Comparison of ENCODE assay signal across 1 cellular context in genomic region chr12:71139153-71139735, GRCh38.
TF ChIP-seq lines count a peak whose summit lies in the region.

No MANE protein-coding gene starts in this region.

TF ChIP-seq in HepG2, 621 proteins besides CTCF, POLR2A, EP300 and RAD21 (continued from another document):
- TF ChIP-seq ZNF24 (IDR thresholded peaks at IDR 0.05) (peak; percentile 90), ZNF776 (CRISPR knock-in tag; IDR thresholded peaks at IDR 0.05) (no peak), ZNF329 (CRISPR knock-in tag; IDR thresholded peaks at IDR 0.05; ENCODE audit: low read depth) (no peak), HOXD1 (CRISPR knock-in tag; IDR thresholded peaks at IDR 0.05) (no peak), ZFX (CRISPR knock-in tag; IDR thresholded peaks at IDR 0.05; ENCODE audit: low read depth) (no peak), ETS1 (CRISPR knock-in tag; IDR thresholded peaks at IDR 0.05) (no peak), HNRNPH1 (optimal IDR thresholded peaks at IDR 0.05; ENCODE audit: low read depth, low read length) (no peak), HCFC1 (IDR thresholded peaks at IDR 0.05; ENCODE audit: low read depth, low read length) (no peak), SNAI1 (CRISPR knock-in tag; IDR thresholded peaks at IDR 0.05; ENCODE audit: borderline replicate concordance) (no peak), ZNF263 (CRISPR knock-in tag; IDR thresholded peaks at IDR 0.05) (no peak), GATA4 (IDR thresholded peaks at IDR 0.05; ENCODE audit: borderline replicate concordance, low read depth) (no peak), ZNF121 (CRISPR knock-in tag; IDR thresholded peaks at IDR 0.05) (no peak), CEBPG (CRISPR knock-in tag; IDR thresholded peaks at IDR 0.05) (no peak), MAFG (CRISPR knock-in tag; IDR thresholded peaks at IDR 0.05) (no peak), U2AF1 (optimal IDR thresholded peaks at IDR 0.05; ENCODE audit: low read depth, low read length) (no peak), AKAP8 (CRISPR knock-in tag; IDR thresholded peaks at IDR 0.05) (no peak), SP5 (CRISPR knock-in tag; IDR thresholded peaks at IDR 0.05; ENCODE audit: borderline replicate concordance, low read depth) (peak; percentile 24; the same call in 1 of the 2 replicates), NFKBIZ (CRISPR knock-in tag; IDR thresholded peaks at IDR 0.05) (no peak), GTF3A (CRISPR knock-in tag; conservative IDR thresholded peaks at IDR 0.05) (no peak), EHMT2 (IDR thresholded peaks at IDR 0.05; ENCODE audit: borderline replicate concordance, low read depth, low read length) (peak; percentile 37; the same call in 1 of the 2 replicates), ZMYM4 (CRISPR knock-in tag; IDR thresholded peaks at IDR 0.05) (peak; percentile 40; the same call in 1 of the 2 replicates), HES4 (CRISPR knock-in tag; IDR thresholded peaks at IDR 0.05; ENCODE audit: borderline replicate concordance) (no peak), ZNF644 (CRISPR knock-in tag; IDR thresholded peaks at IDR 0.05; ENCODE audit: low read depth) (0 out of 2 replicates have a peak, but pooled peaks have one; percentile 11), PAXIP1 (CRISPR knock-in tag; conservative IDR thresholded peaks at IDR 0.05) (0 out of 2 replicates have a peak, but pooled peaks have one; percentile 29), ZNF709 (CRISPR knock-in tag; IDR thresholded peaks at IDR 0.05) (no peak), MAX (IDR thresholded peaks at IDR 0.05) (no peak), ZNF839 (CRISPR knock-in tag; IDR thresholded peaks at IDR 0.05; ENCODE audit: borderline replicate concordance) (no peak), KLF15 (CRISPR knock-in tag; IDR thresholded peaks at IDR 0.05; ENCODE audit: borderline replicate concordance) (no peak), ZNF451 (CRISPR knock-in tag; IDR thresholded peaks at IDR 0.05) (no peak), HNF1A (IDR thresholded peaks at IDR 0.05; ENCODE audit: low read depth) (peak; percentile 56), HNF1A (CRISPR knock-in tag; IDR thresholded peaks at IDR 0.05; ENCODE audit: borderline replicate concordance) (no peak), PTBP1 (IDR thresholded peaks at IDR 0.05; ENCODE audit: low read depth, low read length, poor library complexity, severe bottlenecking) (no peak), CREBL2 (CRISPR knock-in tag; IDR thresholded peaks at IDR 0.05; ENCODE audit: borderline replicate concordance) (no peak), SALL2 (CRISPR knock-in tag; IDR thresholded peaks at IDR 0.05) (no peak)
- TF ChIP-seq, protein P1, sequence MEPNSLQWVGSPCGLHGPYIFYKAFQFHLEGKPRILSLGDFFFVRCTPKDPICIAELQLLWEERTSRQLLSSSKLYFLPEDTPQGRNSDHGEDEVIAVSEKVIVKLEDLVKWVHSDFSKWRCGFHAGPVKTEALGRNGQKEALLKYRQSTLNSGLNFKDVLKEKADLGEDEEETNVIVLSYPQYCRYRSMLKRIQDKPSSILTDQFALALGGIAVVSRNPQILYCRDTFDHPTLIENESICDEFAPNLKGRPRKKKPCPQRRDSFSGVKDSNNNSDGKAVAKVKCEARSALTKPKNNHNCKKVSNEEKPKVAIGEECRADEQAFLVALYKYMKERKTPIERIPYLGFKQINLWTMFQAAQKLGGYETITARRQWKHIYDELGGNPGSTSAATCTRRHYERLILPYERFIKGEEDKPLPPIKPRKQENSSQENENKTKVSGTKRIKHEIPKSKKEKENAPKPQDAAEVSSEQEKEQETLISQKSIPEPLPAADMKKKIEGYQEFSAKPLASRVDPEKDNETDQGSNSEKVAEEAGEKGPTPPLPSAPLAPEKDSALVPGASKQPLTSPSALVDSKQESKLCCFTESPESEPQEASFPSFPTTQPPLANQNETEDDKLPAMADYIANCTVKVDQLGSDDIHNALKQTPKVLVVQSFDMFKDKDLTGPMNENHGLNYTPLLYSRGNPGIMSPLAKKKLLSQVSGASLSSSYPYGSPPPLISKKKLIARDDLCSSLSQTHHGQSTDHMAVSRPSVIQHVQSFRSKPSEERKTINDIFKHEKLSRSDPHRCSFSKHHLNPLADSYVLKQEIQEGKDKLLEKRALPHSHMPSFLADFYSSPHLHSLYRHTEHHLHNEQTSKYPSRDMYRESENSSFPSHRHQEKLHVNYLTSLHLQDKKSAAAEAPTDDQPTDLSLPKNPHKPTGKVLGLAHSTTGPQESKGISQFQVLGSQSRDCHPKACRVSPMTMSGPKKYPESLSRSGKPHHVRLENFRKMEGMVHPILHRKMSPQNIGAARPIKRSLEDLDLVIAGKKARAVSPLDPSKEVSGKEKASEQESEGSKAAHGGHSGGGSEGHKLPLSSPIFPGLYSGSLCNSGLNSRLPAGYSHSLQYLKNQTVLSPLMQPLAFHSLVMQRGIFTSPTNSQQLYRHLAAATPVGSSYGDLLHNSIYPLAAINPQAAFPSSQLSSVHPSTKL (CRISPR knock-in tag; IDR thresholded peaks at IDR 0.05) = peak; percentile 21; the same call in 1 of the 2 replicates
- TF ChIP-seq, protein P2, sequence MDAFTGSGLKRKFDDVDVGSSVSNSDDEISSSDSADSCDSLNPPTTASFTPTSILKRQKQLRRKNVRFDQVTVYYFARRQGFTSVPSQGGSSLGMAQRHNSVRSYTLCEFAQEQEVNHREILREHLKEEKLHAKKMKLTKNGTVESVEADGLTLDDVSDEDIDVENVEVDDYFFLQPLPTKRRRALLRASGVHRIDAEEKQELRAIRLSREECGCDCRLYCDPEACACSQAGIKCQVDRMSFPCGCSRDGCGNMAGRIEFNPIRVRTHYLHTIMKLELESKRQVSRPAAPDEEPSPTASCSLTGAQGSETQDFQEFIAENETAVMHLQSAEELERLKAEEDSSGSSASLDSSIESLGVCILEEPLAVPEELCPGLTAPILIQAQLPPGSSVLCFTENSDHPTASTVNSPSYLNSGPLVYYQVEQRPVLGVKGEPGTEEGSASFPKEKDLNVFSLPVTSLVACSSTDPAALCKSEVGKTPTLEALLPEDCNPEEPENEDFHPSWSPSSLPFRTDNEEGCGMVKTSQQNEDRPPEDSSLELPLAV (CRISPR knock-in tag; conservative IDR thresholded peaks at IDR 0.05; ENCODE audit: low read depth) = no peak
- TF ChIP-seq, protein P3, sequence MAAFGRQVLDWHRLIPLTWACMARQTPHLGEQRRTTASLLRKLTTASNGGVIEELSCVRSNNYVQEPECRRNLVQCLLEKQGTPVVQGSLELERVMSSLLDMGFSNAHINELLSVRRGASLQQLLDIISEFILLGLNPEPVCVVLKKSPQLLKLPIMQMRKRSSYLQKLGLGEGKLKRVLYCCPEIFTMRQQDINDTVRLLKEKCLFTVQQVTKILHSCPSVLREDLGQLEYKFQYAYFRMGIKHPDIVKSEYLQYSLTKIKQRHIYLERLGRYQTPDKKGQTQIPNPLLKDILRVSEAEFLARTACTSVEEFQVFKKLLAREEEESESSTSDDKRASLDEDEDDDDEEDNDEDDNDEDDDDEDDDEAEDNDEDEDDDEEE (CRISPR knock-in tag; IDR thresholded peaks at IDR 0.05) = no peak
TF ChIP-seq in HepG2: peak in this region for 9.
